In genomic region chr11:12007769-12008737, GRCh38 we compare ENCODE assay signal across 8 cellular contexts. TPM values are rescaled to one million over a fixed set of nuclear protein-coding genes. Genes with fewer than 3 reads are reported as not detected.
A peak's percentile ranks its signal among the peaks of the same experiment; 100 is the strongest.
DNase-seq lines count a peak whose midpoint lies in the region; ATAC-seq and TF ChIP-seq lines count a peak whose summit lies in the region.

Gene DKK3 (minus strand): TSS chr11:12008626. CDS start chr11:12008582, 44 bp downstream.

- H3K9ac ChIP-seq in neural progenitor cell: no peak within 1 kb of the TSS

- no peaks in the 10 kb centered on the region for H3K79me2 ChIP-seq in neural progenitor cell (ENCODE audit: low read depth)

- H3K36me3 ChIP-seq in neural progenitor cell: no peaks in the 10 kb centered on the region

- peaks cover 34% of the 10 kb centered on the region for H3K27me3 ChIP-seq in neural progenitor cell

- peak within 1 kb of the TSS; percentile 95 for H3K4me3 Mint-ChIP-seq in neural progenitor cell

- H3K4me3 ChIP-seq in WI38 (ENCODE audit: low read depth, low read length): peak within 1 kb of the TSS; percentile 87
- H3K4me3 ChIP-seq in neural progenitor cell: peak within 1 kb of the TSS; percentile 92

- peaks cover 5% of the 10 kb centered on the region for H3F3A ChIP-seq in neural progenitor cell (ENCODE audit: low read depth)

- DNase-seq in H4 (ENCODE audit: low spot score) (peak; percentile 30), foreskin melanocyte (peak; percentile 38), neural progenitor cell (ENCODE audit: low spot score) (peak; percentile 82), GM19240 (ENCODE audit: insufficient read length, low spot score) (no peak), NCI-H2029 (lab: John Stamatoyannopoulos, UW) (no peak)

- H3K36me3 Mint-ChIP-seq in neural progenitor cell: peaks cover 13% of the 10 kb centered on the region

- peak within 1 kb of the TSS; percentile 97 for H2AFZ ChIP-seq in neural progenitor cell (replicated peaks)

- peaks cover 7% of the 10 kb centered on the region for H3K4me1 ChIP-seq in neural progenitor cell

- H3K4me1 Mint-ChIP-seq in neural progenitor cell: peaks cover 16% of the 10 kb centered on the region

- peak within 1 kb of the TSS; percentile 91 for H3K4me2 ChIP-seq in neural progenitor cell

- no peak within 1 kb of the TSS for H3K27ac ChIP-seq in neural progenitor cell

- ATAC-seq in HG02852 (IDR thresholded peaks at IDR 0.05; ENCODE audit: unreplicated experiment): no peak
- ATAC-seq in HG03039 (IDR thresholded peaks at IDR 0.05; ENCODE audit: unreplicated experiment): no peak

- peaks cover 3% of the 10 kb centered on the region for H3K27me3 Mint-ChIP-seq in neural progenitor cell (ENCODE audit: insufficient read depth, low read depth)

- H3K27ac Mint-ChIP-seq in neural progenitor cell: peak within 1 kb of the TSS; percentile 91

- H3K9me3 Mint-ChIP-seq in neural progenitor cell: peaks cover 3% of the 10 kb centered on the region

- H4K20me1 ChIP-seq in neural progenitor cell (ENCODE audit: low read depth): peaks cover 19% of the 10 kb centered on the region

- no peaks in the 10 kb centered on the region for H3K9me3 ChIP-seq in neural progenitor cell (ENCODE audit: low read depth)

- TF ChIP-seq CTCF in WI38 (IDR thresholded peaks at IDR 0.05; ENCODE audit: low read depth, low read length) (no peak), neural progenitor cell (IDR thresholded peaks at IDR 0.05) (no peak)

RNA-seq across cellular contexts. Expression of gene DKK3, which starts in this region (rescaled TPM):
- total RNA-seq in H4 (2014; rRNA removed; shearing (Covaris generic)): 129 and 161 TPM in 2 replicates
- 23.9 and 26.1 TPM in 2 replicates for total RNA-seq in neural progenitor cell (ENCODE audit: low replicate concordance)

Comparison
In these comparisons a context has a peak if more than half of its experiments do, and no peak if none do; other contexts are left out.
1. DNase-seq: peak in H4 (single experiment), foreskin melanocyte (single experiment) and neural progenitor cell (single experiment); none in GM19240 (single experiment) and NCI-H2029 (single experiment).